13 cellular contexts compared by ENCODE assay signal in the genomic region with DNA sequence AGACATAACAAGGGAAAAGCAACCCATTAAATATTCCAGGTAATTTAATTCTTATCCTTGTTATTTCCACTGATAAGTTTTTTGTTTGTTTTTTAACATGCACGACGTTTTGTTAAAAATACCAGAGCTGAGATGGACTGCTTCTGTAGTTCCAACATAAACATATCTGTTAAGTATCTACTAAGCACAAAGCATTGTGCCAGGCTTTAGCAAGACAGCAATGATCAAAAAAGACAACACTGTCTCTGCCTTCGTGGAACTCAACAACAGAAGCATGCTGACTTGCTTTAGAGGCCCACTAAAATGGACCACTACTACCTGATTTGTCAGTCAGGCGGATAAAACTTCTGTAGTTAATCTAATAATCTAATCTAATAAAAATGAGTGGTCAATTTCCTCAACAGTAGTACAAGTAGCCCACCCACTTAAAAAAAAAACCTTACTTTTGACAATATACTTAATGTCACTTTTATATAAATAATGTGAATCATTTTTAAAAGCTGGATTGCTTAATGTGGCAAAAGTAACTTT. TPM values are rescaled to one million over a fixed set of nuclear protein-coding genes. Genes with fewer than 3 reads are reported as not detected.
DNase-seq lines count a peak whose midpoint lies in the region; ATAC-seq, FAIRE-seq and TF ChIP-seq lines count a peak whose summit lies in the region.
"Had no signal": no experiment of that assay in that cellular context is flagged by ENCODE, and none has a peak within 500 bp of the region (broad histone marks: within the 10 kb centered on the region; RNA-seq: fewer than 3 reads in every experiment).

No MANE protein-coding gene starts in this region.

- DNase-seq in A549 (ENCODE audit: low read depth in 1 of 2, low spot score in 1 of 2) = no peak
- DNase-seq in activated naive CD8-positive, alpha-beta T cell treated with anti-CD3 and anti-CD28 coated beads, Interleukin-2, amount 50 U/mL, for 24 hours = no peak
- no peak for DNase-seq in memory B cell (ENCODE audit: low spot score in 2 of 2)
- no peak for DNase-seq in stimulated activated CD4-positive, alpha-beta T cell treated with anti-CD3 and anti-CD28 coated beads, Interleukin-4, amount 100 ng/mL, for 4 hours
- no peak for DNase-seq in central memory CD4-positive, alpha-beta T cell
- no peak for DNase-seq in gastrocnemius medialis
- DNase-seq: Caco-2, NCI-H446, posterior cingulate gyrus, T-helper 9 cell had no signal

- no peak for TF ChIP-seq EP300 in A549 (IDR thresholded peaks at IDR 0.05)

- H3K27ac ChIP-seq in A549 (no peak overlapping the region), gastrocnemius medialis (no peak overlapping the region)

- intact Hi-C loops in gastrocnemius medialis (cut with DNase I; ENCODE audit: low total_unique reads) = no loop called here

- peaks cover 14% of the 10 kb centered on the region for H3K36me3 Mint-ChIP-seq in activated naive CD8-positive, alpha-beta T cell treated with anti-CD3 and anti-CD28 coated beads, Interleukin-2, amount 50 U/mL, for 24 hours (ENCODE audit: low read depth)
- H3K36me3 Mint-ChIP-seq in memory B cell = no peaks in the 10 kb centered on the region

- ATAC-seq in A549 = no peak
- ATAC-seq in activated naive CD8-positive, alpha-beta T cell treated with anti-CD3 and anti-CD28 coated beads, Interleukin-2, amount 50 U/mL, for 24 hours = no peak
- ATAC-seq in memory B cell (ENCODE audit: low read depth) = no peak
- no peak for ATAC-seq in GM21737 (IDR thresholded peaks at IDR 0.05; ENCODE audit: unreplicated experiment)
- ATAC-seq in gastrocnemius medialis = no peak

- H3K36me3 ChIP-seq in gastrocnemius medialis = no peaks in the 10 kb centered on the region

- H3K27me3 Mint-ChIP-seq in activated naive CD8-positive, alpha-beta T cell treated with anti-CD3 and anti-CD28 coated beads, Interleukin-2, amount 50 U/mL, for 24 hours = peaks cover 5% of the 10 kb centered on the region
- no peaks in the 10 kb centered on the region for H3K27me3 Mint-ChIP-seq in memory B cell

- H3K4me1 ChIP-seq in A549 (peaks cover 67% of the 10 kb centered on the region), gastrocnemius medialis (peaks cover 68 to 73% of the 10 kb centered on the region in 2 donors)

- in situ Hi-C loops in gastrocnemius medialis (cut with MboI; ENCODE audit: low sequenced_read_pairs in 4 of 4) = no loop called here

- POLR2A ChIA-PET in A549 (lab: Yijun Ruan, JAX) = interaction anchor here (0.6 kb wide), 1 partner anchor 289 kb away, joined by 7 read pairs; no protein-coding TSS in a partner anchor

- H3K9me3 ChIP-seq in A549 = no peaks in the 10 kb centered on the region
- H3K9me3 ChIP-seq in gastrocnemius medialis = no peaks in the 10 kb centered on the region
- H3K9me3 ChIP-seq: Caco-2 had no signal

- FAIRE-seq in A549 (lab: Jason Lieb, UNC) = no peak
- FAIRE-seq: endometrium had no signal

- no peak for TF ChIP-seq POLR2A in A549 (IDR thresholded peaks at IDR 0.05; ENCODE audit: low read length)
- TF ChIP-seq POLR2A in gastrocnemius medialis (IDR thresholded peaks at IDR 0.05) = no peak

- H3K4me3 Mint-ChIP-seq in activated naive CD8-positive, alpha-beta T cell treated with anti-CD3 and anti-CD28 coated beads, Interleukin-2, amount 50 U/mL, for 24 hours = peak overlapping the region; percentile 92
- H3K4me3 Mint-ChIP-seq in memory B cell = peak overlapping the region; percentile 59

- H3K27me3 ChIP-seq in gastrocnemius medialis = no peaks in the 10 kb centered on the region

- no peak for TF ChIP-seq RAD21 in A549 (conservative IDR thresholded peaks at IDR 0.05 in 1 of 2, IDR thresholded peaks at IDR 0.05 in 1 of 2)

- no peak overlapping the region for H3K27ac Mint-ChIP-seq in activated naive CD8-positive, alpha-beta T cell treated with anti-CD3 and anti-CD28 coated beads, Interleukin-2, amount 50 U/mL, for 24 hours
- peak overlapping the region; percentile 41 for H3K27ac Mint-ChIP-seq in memory B cell

- CTCF ChIA-PET in A549 (lab: Yijun Ruan, JAX) = interaction anchor here (0.6 to 1.7 kb wide), 4 partner anchors 9 to 121 kb away, joined by 3 to 6 read pairs (median 4); no protein-coding TSS in a partner anchor

- peak overlapping the region; percentile 91 for H3K4me2 ChIP-seq in A549

- H3K4me1 Mint-ChIP-seq in activated naive CD8-positive, alpha-beta T cell treated with anti-CD3 and anti-CD28 coated beads, Interleukin-2, amount 50 U/mL, for 24 hours = peaks cover 74% of the 10 kb centered on the region
- peaks cover 42% of the 10 kb centered on the region for H3K4me1 Mint-ChIP-seq in memory B cell

- no peak for TF ChIP-seq CTCF in A549 (IDR thresholded peaks at IDR 0.05)
- TF ChIP-seq CTCF in gastrocnemius medialis (IDR thresholded peaks at IDR 0.05 in 4 of 5, conservative IDR thresholded peaks at IDR 0.05 in 1 of 5) = no peak

- 29% methylated on average over 4 of the region's 4 CpGs for WGBS in A549 (ENCODE audit: missing lambda C conversion rate)

- H3K9me3 Mint-ChIP-seq in activated naive CD8-positive, alpha-beta T cell treated with anti-CD3 and anti-CD28 coated beads, Interleukin-2, amount 50 U/mL, for 24 hours = no peaks in the 10 kb centered on the region
- H3K9me3 Mint-ChIP-seq in memory B cell = no peaks in the 10 kb centered on the region

- H3K4me3 ChIP-seq in A549 = no peak overlapping the region; the same call in 2 of the 3 replicates
- H3K4me3 ChIP-seq in GM08714 (ENCODE audit: low read length) = peak overlapping the region; percentile 93; the same call in 1 of the 2 replicates
- H3K4me3 ChIP-seq in gastrocnemius medialis = peak overlapping the region in 1 of 4 donors; percentile 67

TF ChIP-seq in A549, 52 proteins besides CTCF, POLR2A, EP300 and RAD21:
- TF ChIP-seq MAZ (IDR thresholded peaks at IDR 0.05; ENCODE audit: borderline replicate concordance, low read depth, low read length) = no peak
- TF ChIP-seq, protein P1, sequence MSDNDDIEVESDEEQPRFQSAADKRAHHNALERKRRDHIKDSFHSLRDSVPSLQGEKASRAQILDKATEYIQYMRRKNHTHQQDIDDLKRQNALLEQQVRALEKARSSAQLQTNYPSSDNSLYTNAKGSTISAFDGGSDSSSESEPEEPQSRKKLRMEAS (IDR thresholded peaks at IDR 0.05) = no peak
- TF ChIP-seq ZSCAN20 (CRISPR knock-in tag; IDR thresholded peaks at IDR 0.05) = no peak
- no peak for TF ChIP-seq ZFP36 (IDR thresholded peaks at IDR 0.05; ENCODE audit: borderline replicate concordance, partially characterized antibody)
- TF ChIP-seq CHD2 (IDR thresholded peaks at IDR 0.05; ENCODE audit: low read length, partially characterized antibody) = no peak
- TF ChIP-seq NR3C1 (IDR thresholded peaks at IDR 0.05) = no peak
- no peak for TF ChIP-seq JUN (IDR thresholded peaks at IDR 0.05)
- TF ChIP-seq POLR2AphosphoS2 (conservative IDR thresholded peaks at IDR 0.05; ENCODE audit: low read length) = no peak
- TF ChIP-seq BHLHE40 (IDR thresholded peaks at IDR 0.05; ENCODE audit: low read depth, low read length) = no peak
- TF ChIP-seq PHF8 (IDR thresholded peaks at IDR 0.05; ENCODE audit: borderline replicate concordance, low read depth) = no peak
- TF ChIP-seq FOSL2 (IDR thresholded peaks at IDR 0.05) = no peak
- no peak for TF ChIP-seq FOSL2 (CRISPR knock-in tag; IDR thresholded peaks at IDR 0.05)
- no peak for TF ChIP-seq PBX3 (IDR thresholded peaks at IDR 0.05)
- no peak for TF ChIP-seq ESRRA (IDR thresholded peaks at IDR 0.05; ENCODE audit: borderline replicate concordance, low read length)
- no peak for TF ChIP-seq HOXB13 (CRISPR knock-in tag; IDR thresholded peaks at IDR 0.05; ENCODE audit: low read depth)
TF ChIP-seq in A549: peak in this region for 0.

RNA-seq across cellular contexts. Expression of gene RAB14, which starts 3.1 kb away (rescaled TPM):
- polyA plus RNA-seq in A549 (2011; rRNA removed) (54.1 and 55.7 TPM in 2 replicates), A549 (2017; fragmentation: RNase III; extraction: RNeasy Plus Mini Kit Qiagen cat#74134 plus additional on column Dnase treatment) (38.4 to 40.2 TPM (median 38.8 TPM) in 3 replicates)
- polyA plus RNA-seq in A549 (2012; cell fraction: cytosol; rRNA removed) = 12.6 and 14.0 TPM in 2 replicates
- polyA plus RNA-seq in A549 (2012; cell fraction: nucleus; rRNA removed) = 6.3 and 11.1 TPM in 2 replicates
- polyA minus RNA-seq in A549 (2011; rRNA and poly(A)+ RNA removed) = 14.2 and 15.3 TPM in 2 replicates
- total RNA-seq in gastrocnemius medialis = 10 to 100 TPM; 18.7 to 26.8 (median 19.5) TPM
